ENCODE assay signal across 8 cellular contexts in the genomic region with DNA sequence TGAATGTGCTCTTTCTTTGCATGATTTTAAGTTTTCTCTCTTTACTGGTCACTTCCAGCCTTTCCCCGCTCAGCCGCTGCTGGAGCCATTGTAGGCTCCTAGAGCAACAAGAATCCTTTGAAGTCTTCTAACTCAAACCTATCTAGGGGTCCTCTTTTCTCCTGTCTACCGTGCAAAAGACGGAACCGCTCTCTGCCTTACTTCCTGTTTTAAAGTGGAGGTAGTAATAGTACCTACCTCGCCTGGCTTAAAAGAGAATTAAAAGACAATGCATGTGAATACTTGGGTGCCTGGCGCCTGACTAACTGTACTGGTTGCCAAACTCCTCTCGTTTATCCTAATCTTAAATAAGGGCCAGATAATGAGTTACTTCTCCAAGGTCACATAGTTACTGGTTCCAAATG. TPM values are rescaled to one million over a fixed set of nuclear protein-coding genes. Genes with fewer than 3 reads are reported as not detected.
A peak's percentile ranks its signal among the peaks of the same experiment; 100 is the strongest.
DNase-seq lines count a peak whose midpoint lies in the region; ATAC-seq and TF ChIP-seq lines count a peak whose summit lies in the region.

No MANE protein-coding gene starts in this region.

- H4K20me1 ChIP-seq in BLaER1 (peaks cover 43% of the 10 kb centered on the region), GM23338 (replicated peaks; ENCODE audit: insufficient read depth) (peaks cover 24% of the 10 kb centered on the region)

- no peaks in the 10 kb centered on the region; the same call in 2 of the 3 replicates for H3K36me3 Mint-ChIP-seq in GM23338 (ENCODE audit: low read depth)

- no peaks in the 10 kb centered on the region for H3K9me3 Mint-ChIP-seq in GM23338

- H3F3A ChIP-seq in GM23338 (replicated peaks; ENCODE audit: low read depth), result peaks cover 9% of the 10 kb centered on the region

- peak overlapping the region; percentile 68 for H4K12ac ChIP-seq in trophoblast cell (ENCODE audit: low read depth, low read length)

- no peaks in the 10 kb centered on the region for H3K27me3 ChIP-seq in BLaER1
- H3K27me3 ChIP-seq in GM23338 (ENCODE audit: insufficient read depth), result no peaks in the 10 kb centered on the region
- H3K27me3 ChIP-seq in trophoblast cell (ENCODE audit: insufficient read depth, low read length), result no peaks in the 10 kb centered on the region

- no peaks in the 10 kb centered on the region for H3K9me2 ChIP-seq in GM23338 (ENCODE audit: insufficient read depth)

- H2AFZ ChIP-seq in GM23338, result peak overlapping the region; percentile 78
- peak overlapping the region; percentile 46 for H2AFZ ChIP-seq in trophoblast cell (ENCODE audit: insufficient read depth, low read length, poor library complexity)

- H3K4me3 ChIP-seq in BLaER1 (peak overlapping the region; percentile 98), GM23338 (peak overlapping the region; percentile 97), SK-N-MC (peak overlapping the region; percentile 94), trophoblast cell (ENCODE audit: low read depth, low read length) (peak overlapping the region; percentile 92)

- peak overlapping the region; percentile 54 for H3K14ac ChIP-seq in trophoblast cell (ENCODE audit: low read length)

- H3K4me2 ChIP-seq in BLaER1, result peak overlapping the region; percentile 90
- H3K4me2 ChIP-seq in GM23338, result peak overlapping the region; percentile 97
- peak overlapping the region; percentile 75 for H3K4me2 ChIP-seq in trophoblast cell (ENCODE audit: low read length)

- no CpG with 5 or more reads among the region's 8 CpGs for WGBS in trophoblast cell (ENCODE audit: extremely low coverage, insufficient coverage, insufficient read length)

- H3K79me2 ChIP-seq in GM23338 (replicated peaks; ENCODE audit: insufficient read depth), result peaks cover 56% of the 10 kb centered on the region
- peaks cover 7% of the 10 kb centered on the region for H3K79me2 ChIP-seq in trophoblast cell (ENCODE audit: control insufficient read depth, insufficient read depth, low read length, poor library complexity)

- H3K36me3 ChIP-seq in BLaER1 (peaks cover 16% of the 10 kb centered on the region; the same call in 1 of the 2 replicates), GM23338 (ENCODE audit: insufficient read depth) (no peaks in the 10 kb centered on the region), SK-N-MC (ENCODE audit: insufficient read depth, low read length) (no peaks in the 10 kb centered on the region), trophoblast cell (ENCODE audit: control insufficient read depth in 1 of 2, insufficient read depth in 2 of 2, low read length in 2 of 2) (no peaks in the 10 kb centered on the region)

- H4K91ac ChIP-seq in trophoblast cell (ENCODE audit: low read depth, low read length), result no peak overlapping the region

- H3K18ac ChIP-seq in trophoblast cell (ENCODE audit: low read length), result peak overlapping the region; percentile 71

- H2AK5ac ChIP-seq in trophoblast cell (ENCODE audit: low read length), result no peak overlapping the region

- H3K23ac ChIP-seq in trophoblast cell (ENCODE audit: low read length), result no peak overlapping the region

- H3K4me1 ChIP-seq in BLaER1 (peaks cover 26% of the 10 kb centered on the region), GM23338 (ENCODE audit: insufficient read depth) (peaks cover 25% of the 10 kb centered on the region), trophoblast cell (ENCODE audit: control insufficient read depth in 1 of 2, insufficient read depth in 2 of 2, low read length in 2 of 2) (peaks cover 5 to 7% of the 10 kb centered on the region in 2 experiments)

- TF ChIP-seq CTCF in GM23338 (conservative IDR thresholded peaks at IDR 0.05; ENCODE audit: low read depth in 2 of 2), result no peak

- H3K4me1 Mint-ChIP-seq in GM23338, result peaks cover 27% of the 10 kb centered on the region

- H3K9me3 ChIP-seq in BLaER1 (no peaks in the 10 kb centered on the region), SK-N-MC (ENCODE audit: low read depth, low read length) (no peaks in the 10 kb centered on the region), trophoblast cell (ENCODE audit: insufficient read depth, low read depth, low read length) (no peaks in the 10 kb centered on the region)

- H3K27ac ChIP-seq in BLaER1 (peak overlapping the region; percentile 87), GM23338 (ENCODE audit: low read depth) (peak overlapping the region; percentile 64; the same call in 1 of the 2 replicates), SK-N-MC (no peak overlapping the region), trophoblast cell (ENCODE audit: low read depth, low read length) (no peak overlapping the region)

- DNase-seq in GM23338 (ENCODE audit: low spot score), result peak; percentile 21
- DNase-seq in SK-N-MC (ENCODE audit: low read depth, low spot score), result no peak
- DNase-seq in trophoblast cell, result no peak
- no peak for DNase-seq in dermis blood vessel endothelial cell
- no peak for DNase-seq in NCI-H2029 treated with DMSO at 0.1 percent for 48 hours (lab: John Stamatoyannopoulos, UW)

- peaks cover 7% of the 10 kb centered on the region for H3K27me3 Mint-ChIP-seq in GM23338 (ENCODE audit: insufficient read depth, low read depth, poor library complexity)

- ATAC-seq in GM23338 (peak; percentile 4; the same call in 2 of the 3 replicates), esophagus mucosa (peak; percentile 58), HG03175 (IDR thresholded peaks at IDR 0.05; ENCODE audit: unreplicated experiment) (no peak)

- no peak overlapping the region for H2BK120ac ChIP-seq in trophoblast cell (ENCODE audit: insufficient read depth, low read length, poor library complexity)

- peak overlapping the region; percentile 68 for H3K27ac Mint-ChIP-seq in GM23338

- peaks cover 7% of the 10 kb centered on the region for H3K79me1 ChIP-seq in trophoblast cell (ENCODE audit: low read length)

- H2BK5ac ChIP-seq in trophoblast cell (ENCODE audit: low read depth, low read length, poor library complexity), result no peak overlapping the region

- peak overlapping the region; percentile 96 for H4K8ac ChIP-seq in trophoblast cell (ENCODE audit: low read depth, low read length)

- peak overlapping the region; percentile 7 for H3K4ac ChIP-seq in trophoblast cell (ENCODE audit: low read depth, low read length)

- H3K4me3 Mint-ChIP-seq in GM23338, result peak overlapping the region; percentile 98

- peak overlapping the region; percentile 89 for H3K9ac ChIP-seq in BLaER1
- H3K9ac ChIP-seq in SK-N-MC (ENCODE audit: insufficient read length), result peak overlapping the region; percentile 94
- H3K9ac ChIP-seq in trophoblast cell (ENCODE audit: low read length), result peak overlapping the region; percentile 90

- no peak overlapping the region for H2BK12ac ChIP-seq in trophoblast cell (ENCODE audit: low read length)

TF ChIP-seq in GM23338, 12 proteins besides CTCF, POLR2A, EP300 and RAD21 (continues in another document):
- no peak for TF ChIP-seq JUNB (IDR thresholded peaks at IDR 0.05; ENCODE audit: unreplicated experiment)
- no peak for TF ChIP-seq ZNF331 (CRISPR knock-in tag; IDR thresholded peaks at IDR 0.05; ENCODE audit: low read depth)
- TF ChIP-seq, protein P1, sequence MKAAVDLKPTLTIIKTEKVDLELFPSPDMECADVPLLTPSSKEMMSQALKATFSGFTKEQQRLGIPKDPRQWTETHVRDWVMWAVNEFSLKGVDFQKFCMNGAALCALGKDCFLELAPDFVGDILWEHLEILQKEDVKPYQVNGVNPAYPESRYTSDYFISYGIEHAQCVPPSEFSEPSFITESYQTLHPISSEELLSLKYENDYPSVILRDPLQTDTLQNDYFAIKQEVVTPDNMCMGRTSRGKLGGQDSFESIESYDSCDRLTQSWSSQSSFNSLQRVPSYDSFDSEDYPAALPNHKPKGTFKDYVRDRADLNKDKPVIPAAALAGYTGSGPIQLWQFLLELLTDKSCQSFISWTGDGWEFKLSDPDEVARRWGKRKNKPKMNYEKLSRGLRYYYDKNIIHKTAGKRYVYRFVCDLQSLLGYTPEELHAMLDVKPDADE (IDR thresholded peaks at IDR 0.05), result no peak

RNA-seq across cellular contexts. Expression of a gene that starts 0.6 kb away (rescaled TPM):
- total RNA-seq in GM23338 (2014; rRNA removed; shearing (Covaris generic)), result 58.6 and 68.0 TPM in 2 replicates
- 49.6 and 60.3 TPM in 2 replicates for polyA plus RNA-seq in GM23338 (2016; fragmentation: Nextera tagmentation; extraction: Ambion mirVana)
- total RNA-seq in esophagus mucosa, result 37.2 TPM
- polyA plus RNA-seq in trophoblast cell (2013), result 32.3 and 33.1 TPM in 2 replicates
- 53.6 and 57.9 TPM in 2 replicates for total RNA-seq in dermis blood vessel endothelial cell

RNA-seq across cellular contexts. Expression of a gene that starts 32.3 kb away (rescaled TPM):
- 17.3 and 23.4 TPM in 2 replicates for total RNA-seq in GM23338 (2014; rRNA removed; shearing (Covaris generic))
- polyA plus RNA-seq in GM23338 (2016; fragmentation: Nextera tagmentation; extraction: Ambion mirVana), result 16.2 and 17.7 TPM in 2 replicates
- total RNA-seq in esophagus mucosa, result 1.3 TPM
- polyA plus RNA-seq in trophoblast cell (2013), result 6.9 and 7.6 TPM in 2 replicates
- total RNA-seq in dermis blood vessel endothelial cell, result 1.0 and 2.7 TPM in 2 replicates

Comparison
In these comparisons a context has a peak if more than half of its experiments do, and no peak if none do; other contexts are left out.
1. H3K27ac ChIP-seq: peak in BLaER1 (single experiment) and GM23338 (single experiment); none in SK-N-MC (single experiment) and trophoblast cell (single experiment).
2. Peak in every context shown above with its lines, with median percentiles within 50 percentile points of each other: H3K4me2 ChIP-seq, H3K4me3 ChIP-seq and H3K9ac ChIP-seq.